In the genomic region with DNA sequence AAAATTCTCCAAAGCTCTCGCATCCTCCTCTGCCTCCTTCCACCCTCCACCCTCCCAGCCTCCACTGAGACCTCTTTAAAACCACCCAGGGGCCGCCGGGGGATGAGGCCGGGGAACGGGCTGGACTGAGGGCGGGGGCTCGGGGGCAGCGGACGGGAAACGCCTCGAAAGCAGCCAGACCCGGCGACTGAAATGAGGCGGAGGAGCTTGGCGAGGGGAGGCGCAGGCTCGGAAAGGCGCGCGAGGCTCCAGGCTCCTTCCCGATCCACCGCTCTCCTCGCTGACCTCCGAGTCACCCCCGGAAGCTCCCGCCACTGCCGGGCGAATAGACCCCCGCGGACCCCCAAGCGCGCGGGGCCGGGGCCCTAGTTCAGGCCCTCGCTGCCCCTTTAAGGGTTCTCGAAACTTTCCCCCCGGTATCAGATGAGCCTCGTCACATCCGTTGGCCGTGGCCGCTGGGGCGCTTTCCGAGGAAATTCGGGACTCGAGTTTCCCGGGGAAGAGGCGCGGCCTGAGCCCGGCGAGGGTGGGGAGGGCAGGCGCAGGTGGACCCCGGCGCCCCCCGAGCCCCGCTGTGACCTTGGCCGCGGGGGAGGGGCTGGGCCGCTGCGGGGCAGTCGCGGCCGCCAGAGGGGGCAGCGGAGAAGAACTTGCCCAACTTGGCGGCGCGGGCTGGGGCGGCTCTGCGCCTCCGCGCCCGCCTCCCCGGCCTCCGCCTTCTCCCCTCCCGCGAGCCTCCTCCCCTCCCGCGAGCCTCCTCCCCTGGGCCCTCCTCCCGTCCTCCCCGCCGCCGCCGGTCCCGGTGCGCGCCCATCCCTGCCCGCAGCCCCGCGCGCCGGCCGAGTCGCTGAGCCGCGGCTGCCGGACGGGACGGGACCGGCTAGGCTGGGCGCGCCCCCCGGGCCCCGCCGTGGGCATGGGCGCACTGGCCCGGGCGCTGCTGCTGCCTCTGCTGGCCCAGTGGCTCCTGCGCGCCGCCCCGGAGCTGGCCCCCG, we compare ENCODE assay signal across 8 cellular contexts. TPM values are rescaled to one million over a fixed set of nuclear protein-coding genes. Genes with fewer than 3 reads are reported as not detected.
DNase-seq lines count a peak whose midpoint lies in the region; ATAC-seq and TF ChIP-seq lines count a peak whose summit lies in the region.

Gene BACE2, plus strand, starts transcription at position 813 of the 995 bp plus-strand sequence. Its CDS starts 104 bp downstream, at position 917.

- H3K4me1 ChIP-seq in MM.1S (ENCODE audit: low read length), result no peaks in the 10 kb centered on the region

- peak within 1 kb of the TSS; percentile 39; the same call in 1 of the 2 replicates for H3K9ac ChIP-seq in MM.1S (ENCODE audit: low read length)

- CTCF ChIA-PET in activated CD4-positive, alpha-beta memory T cell treated with anti-CD3 and anti-CD28 coated beads for 36 hours (lab: Charles Lee), result interaction anchor here (0.6 to 1.3 kb wide), 3 partner anchors 21 to 208 kb away, joined by 3 read pairs; no protein-coding TSS in a partner anchor

- in situ Hi-C loops in GM13977 (cut with MboI; ENCODE audit: low pct_unique_long_range_greater_than_20kb, low sequenced_read_pairs, unreplicated experiment), result no loop called here
- in situ Hi-C loops in endometrial microvascular endothelial cells (cut with HindIII; ENCODE audit: inconsistent ontology term, low pct_unique_long_range_greater_than_20kb, low sequenced_read_pairs), result no loop called here

- H3F3A ChIP-seq in MM.1S (ENCODE audit: insufficient read depth, low read length), result no peaks in the 10 kb centered on the region

- H3K4me2 ChIP-seq in MM.1S (ENCODE audit: low read depth, low read length), result peak within 1 kb of the TSS; percentile 88

- DNase-seq in 8988T (peak; percentile 68), GM13977 (ENCODE audit: low spot score) (peak; percentile 80), MM.1S (peak; percentile 86), medulla oblongata (ENCODE audit: extremely low spot score) (peak; percentile 76)
- peak; percentile 56 for DNase-seq in activated CD4-positive, alpha-beta memory T cell treated with anti-CD3 and anti-CD28 coated beads for 36 hours
- DNase-seq in stimulated activated CD4-positive, alpha-beta T cell treated with anti-CD3 and anti-CD28 coated beads, TNF-alpha, amount 100 ng/mL, for 48 hours (ENCODE audit: low read depth in 3 of 3), result peak in 2 of 3 donors; percentile 15 to 28

- no peaks in the 10 kb centered on the region for H3K36me3 ChIP-seq in MM.1S (replicated peaks; ENCODE audit: insufficient read depth, low read length)

- H3K4me1 Mint-ChIP-seq in activated CD4-positive, alpha-beta memory T cell treated with anti-CD3 and anti-CD28 coated beads for 36 hours (ENCODE audit: low read depth), result peaks cover 7% of the 10 kb centered on the region

- no peak within 1 kb of the TSS for H3K27ac Mint-ChIP-seq in activated CD4-positive, alpha-beta memory T cell treated with anti-CD3 and anti-CD28 coated beads for 36 hours

- POLR2A ChIA-PET in activated CD4-positive, alpha-beta memory T cell treated with anti-CD3 and anti-CD28 coated beads for 36 hours (lab: Charles Lee), result no interaction called here

- H3K9me3 ChIP-seq in MM.1S (replicated peaks; ENCODE audit: insufficient read depth, low read length), result no peaks in the 10 kb centered on the region

- no peak within 1 kb of the TSS for H3K27ac ChIP-seq in MM.1S (ENCODE audit: low read length)

- peak within 1 kb of the TSS; percentile 58 for H3K4me3 ChIP-seq in MM.1S (ENCODE audit: low read length)

- intact Hi-C loops in activated CD4-positive, alpha-beta memory T cell treated with anti-CD3 and anti-CD28 coated beads for 36 hours (cut with micrococcal nuclease), result no loop called here

- no peaks in the 10 kb centered on the region for H3K79me2 ChIP-seq in MM.1S (ENCODE audit: low read length)

- peak within 1 kb of the TSS; percentile 60 for H3K4me3 Mint-ChIP-seq in activated CD4-positive, alpha-beta memory T cell treated with anti-CD3 and anti-CD28 coated beads for 36 hours

- H4K20me1 ChIP-seq in MM.1S (ENCODE audit: insufficient read depth, low read length), result no peaks in the 10 kb centered on the region

- H3K27me3 Mint-ChIP-seq in activated CD4-positive, alpha-beta memory T cell treated with anti-CD3 and anti-CD28 coated beads for 36 hours, result peaks cover 48% of the 10 kb centered on the region

- no peaks in the 10 kb centered on the region for H3K36me3 Mint-ChIP-seq in activated CD4-positive, alpha-beta memory T cell treated with anti-CD3 and anti-CD28 coated beads for 36 hours

- TF ChIP-seq CTCF in GM13977 (IDR thresholded peaks at IDR 0.05; ENCODE audit: extremely low read depth, insufficient read depth, missing control alignments) (peak; percentile 54), MM.1S (IDR thresholded peaks at IDR 0.05; ENCODE audit: low read length) (peak; percentile 69)

- H3K27me3 ChIP-seq in MM.1S (replicated peaks; ENCODE audit: insufficient read depth, low read length), result peaks cover 20% of the 10 kb centered on the region

- H3K9me3 Mint-ChIP-seq in activated CD4-positive, alpha-beta memory T cell treated with anti-CD3 and anti-CD28 coated beads for 36 hours, result no peaks in the 10 kb centered on the region

- H3K9me2 ChIP-seq in MM.1S (replicated peaks; ENCODE audit: insufficient read depth, low read length), result no peaks in the 10 kb centered on the region

- H2AFZ ChIP-seq in MM.1S (ENCODE audit: low read length), result peak within 1 kb of the TSS; percentile 85

- no peak for ATAC-seq in GM18873 (IDR thresholded peaks at IDR 0.05; ENCODE audit: low FRiP score, unreplicated experiment)

RNA-seq across cellular contexts. Expression of gene BACE2, which starts in this region (rescaled TPM):
- 1 to 10 TPM in 1 of 2 experiments, under 1 TPM in 1; 0.77 to 1.1 TPM for total RNA-seq in activated CD4-positive, alpha-beta memory T cell treated with anti-CD3 and anti-CD28 coated beads for 36 hours
- total RNA-seq in endometrial microvascular endothelial cells (ENCODE audit: inconsistent ontology term), result 120 TPM

Comparison
In these comparisons a context has a peak if more than half of its experiments do, and no peak if none do; other contexts are left out.
1. RNA of gene BACE2 (total RNA-seq): 120 TPM in endometrial microvascular endothelial cells (single experiment); 0.77 to 1.1 TPM in activated CD4-positive, alpha-beta memory T cell treated with anti-CD3 and anti-CD28 coated beads for 36 hours; every median in the first group is over 10 times any median in the second.
2. DNase-seq: peak in every context shown above with its lines; median percentile 86 in MM.1S; 80 in GM13977; 76 in medulla oblongata; 68 in 8988T; 56 in activated CD4-positive, alpha-beta memory T cell treated with anti-CD3 and anti-CD28 coated beads for 36 hours; 22 in stimulated activated CD4-positive, alpha-beta T cell treated with anti-CD3 and anti-CD28 coated beads, TNF-alpha, amount 100 ng/mL, for 48 hours.